Comparison of ENCODE assay signal across 8 cellular contexts in the genomic region with DNA sequence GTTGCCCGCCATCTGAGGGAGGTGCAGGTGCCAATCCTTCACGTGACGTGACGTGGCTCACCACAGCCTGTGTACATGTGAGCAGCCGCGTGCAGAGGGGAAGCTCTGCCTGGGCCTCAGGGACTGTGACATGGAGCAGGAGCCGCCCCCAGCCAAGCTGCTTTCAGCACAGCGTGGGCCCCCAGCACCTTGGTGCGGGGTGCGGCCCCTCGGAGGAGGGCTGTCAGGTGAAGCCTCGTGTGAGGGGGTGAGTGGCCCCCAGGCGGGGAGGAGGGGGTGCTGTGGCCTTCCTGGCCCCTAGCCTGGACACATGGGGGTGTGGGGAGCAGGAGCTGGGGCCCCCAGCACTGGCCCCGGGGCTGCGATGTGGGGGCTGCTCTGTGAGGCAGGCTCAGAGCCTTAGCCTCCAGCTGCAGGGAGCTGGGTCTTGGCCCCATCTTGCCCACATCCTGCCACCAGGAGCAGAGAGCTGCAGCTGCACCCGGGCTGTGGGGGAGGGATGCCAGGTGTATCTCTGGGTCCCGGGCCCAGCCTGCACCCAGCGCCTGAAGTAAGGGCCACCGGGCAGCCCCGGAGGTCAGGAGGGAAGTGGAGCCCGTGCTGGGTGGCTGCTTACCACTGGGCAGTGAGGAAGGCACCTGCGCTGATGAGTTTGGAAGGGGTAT. TPM values are rescaled to one million over a fixed set of nuclear protein-coding genes. Genes with fewer than 3 reads are reported as not detected.
DNase-seq lines count a peak whose midpoint lies in the region; ATAC-seq and TF ChIP-seq lines count a peak whose summit lies in the region.

Gene ADORA2A (plus strand): TSS at position 100 of the 665 bp plus-strand sequence. CDS start 5,806 bp downstream, outside the sequence.

- H3K36me3 Mint-ChIP-seq in activated CD8-positive, alpha-beta memory T cell treated with anti-CD3 and anti-CD28 coated beads, Interleukin-2, amount 10 ng/mL, durations not matched to agents 7 days and 5 days = peaks cover 2% of the 10 kb centered on the region
- no peaks in the 10 kb centered on the region for H3K36me3 Mint-ChIP-seq in immature natural killer cell
- peaks cover 23% of the 10 kb centered on the region for H3K36me3 Mint-ChIP-seq in stimulated activated effector memory CD8-positive, alpha-beta T cell treated with anti-CD3 and anti-CD28 coated beads, Interleukin-12 subunit alpha, Interleukin-12 subunit beta, amount 100 ng/mL, for 72 hours

- TF ChIP-seq CTCF in omental fat pad (IDR thresholded peaks at IDR 0.05) = no peak

- CTCF ChIA-PET in activated CD8-positive, alpha-beta memory T cell treated with anti-CD3 and anti-CD28 coated beads, Interleukin-2, amount 10 ng/mL, durations not matched to agents 7 days and 5 days (lab: Charles Lee) = interaction anchor here (0.9 to 8.4 kb wide), 11 partner anchors 8 to 100 kb away, joined by 3 to 102 read pairs (median 4); no protein-coding TSS in a partner anchor

- ATAC-seq in GM19351 (IDR thresholded peaks at IDR 0.05; ENCODE audit: unreplicated experiment) = peak; percentile 44
- ATAC-seq in HG03442 (IDR thresholded peaks at IDR 0.05; ENCODE audit: unreplicated experiment) = peak; percentile 37
- peak; percentile 72 for ATAC-seq in activated CD8-positive, alpha-beta memory T cell treated with anti-CD3 and anti-CD28 coated beads, Interleukin-2, amount 10 ng/mL, durations not matched to agents 7 days and 5 days
- peak; percentile 76 for ATAC-seq in stimulated activated effector memory CD8-positive, alpha-beta T cell treated with anti-CD3 and anti-CD28 coated beads, Interleukin-12 subunit alpha, Interleukin-12 subunit beta, amount 100 ng/mL, for 72 hours
- ATAC-seq in omental fat pad (ENCODE audit: low FRiP score) = no peak
- no peak for ATAC-seq in HG02884 (IDR thresholded peaks at IDR 0.05; ENCODE audit: unreplicated experiment)

- DNase-seq in activated CD8-positive, alpha-beta memory T cell treated with anti-CD3 and anti-CD28 coated beads, Interleukin-2, amount 10 ng/mL, durations not matched to agents 7 days and 5 days = peak; percentile 92
- DNase-seq in immature natural killer cell = peak; percentile 55 to 69 (median 62)
- DNase-seq in stimulated activated effector memory CD8-positive, alpha-beta T cell treated with anti-CD3 and anti-CD28 coated beads, Interleukin-12 subunit alpha, Interleukin-12 subunit beta, amount 100 ng/mL, for 72 hours (ENCODE audit: low spot score in 2 of 2) = peak; percentile 51 to 79
- DNase-seq in omental fat pad (ENCODE audit: low spot score) = no peak
- no peak for DNase-seq in NCI-H345 treated with DMSO at 0.1 percent for 48 hours (lab: John Stamatoyannopoulos, UW; ENCODE audit: unreplicated experiment)

- H3K4me1 Mint-ChIP-seq in activated CD8-positive, alpha-beta memory T cell treated with anti-CD3 and anti-CD28 coated beads, Interleukin-2, amount 10 ng/mL, durations not matched to agents 7 days and 5 days = peaks cover 68% of the 10 kb centered on the region
- H3K4me1 Mint-ChIP-seq in immature natural killer cell = peaks cover 41 to 45% of the 10 kb centered on the region in 2 donors
- peaks cover 77% of the 10 kb centered on the region for H3K4me1 Mint-ChIP-seq in stimulated activated effector memory CD8-positive, alpha-beta T cell treated with anti-CD3 and anti-CD28 coated beads, Interleukin-12 subunit alpha, Interleukin-12 subunit beta, amount 100 ng/mL, for 72 hours

- H3K9me3 Mint-ChIP-seq in activated CD8-positive, alpha-beta memory T cell treated with anti-CD3 and anti-CD28 coated beads, Interleukin-2, amount 10 ng/mL, durations not matched to agents 7 days and 5 days (ENCODE audit: low read depth) = no peaks in the 10 kb centered on the region
- H3K9me3 Mint-ChIP-seq in immature natural killer cell = no peaks in the 10 kb centered on the region
- H3K9me3 Mint-ChIP-seq in stimulated activated effector memory CD8-positive, alpha-beta T cell treated with anti-CD3 and anti-CD28 coated beads, Interleukin-12 subunit alpha, Interleukin-12 subunit beta, amount 100 ng/mL, for 72 hours = no peaks in the 10 kb centered on the region

- H3K27me3 Mint-ChIP-seq in activated CD8-positive, alpha-beta memory T cell treated with anti-CD3 and anti-CD28 coated beads, Interleukin-2, amount 10 ng/mL, durations not matched to agents 7 days and 5 days = peaks cover 4% of the 10 kb centered on the region
- peaks cover 1 to 13% (median 4%) of the 10 kb centered on the region in 3 donors for H3K27me3 Mint-ChIP-seq in immature natural killer cell (ENCODE audit: low read depth in 3 of 3)

- peak within 1 kb of the TSS; percentile 92 for H3K27ac Mint-ChIP-seq in activated CD8-positive, alpha-beta memory T cell treated with anti-CD3 and anti-CD28 coated beads, Interleukin-2, amount 10 ng/mL, durations not matched to agents 7 days and 5 days
- peak within 1 kb of the TSS; percentile 35 to 85 (median 72) for H3K27ac Mint-ChIP-seq in immature natural killer cell
- H3K27ac Mint-ChIP-seq in stimulated activated effector memory CD8-positive, alpha-beta T cell treated with anti-CD3 and anti-CD28 coated beads, Interleukin-12 subunit alpha, Interleukin-12 subunit beta, amount 100 ng/mL, for 72 hours = peak within 1 kb of the TSS; percentile 98

- H3K4me3 Mint-ChIP-seq in activated CD8-positive, alpha-beta memory T cell treated with anti-CD3 and anti-CD28 coated beads, Interleukin-2, amount 10 ng/mL, durations not matched to agents 7 days and 5 days = peak within 1 kb of the TSS; percentile 79
- H3K4me3 Mint-ChIP-seq in immature natural killer cell = peak within 1 kb of the TSS; percentile 53 to 82 (median 75)
- peak within 1 kb of the TSS; percentile 81 for H3K4me3 Mint-ChIP-seq in stimulated activated effector memory CD8-positive, alpha-beta T cell treated with anti-CD3 and anti-CD28 coated beads, Interleukin-12 subunit alpha, Interleukin-12 subunit beta, amount 100 ng/mL, for 72 hours

RNA-seq across cellular contexts. Expression of gene ADORA2A, which starts in this region (rescaled TPM):
- total RNA-seq in activated CD8-positive, alpha-beta memory T cell treated with anti-CD3 and anti-CD28 coated beads, Interleukin-2, amount 10 ng/mL, durations not matched to agents 7 days and 5 days = 10 to 100 TPM; 19.7 to 21.1 TPM
- polyA plus RNA-seq in immature natural killer cell = 1 to 10 TPM; 4.6 to 6.8 (median 5.3) TPM
- total RNA-seq in omental fat pad = 1 to 10 TPM; 1.7 to 4.5 (median 2.5) TPM

Comparison
In these comparisons a context has a peak if more than half of its experiments do, and no peak if none do; other contexts are left out.
1. ATAC-seq: peak in GM19351 (single experiment), HG03442 (single experiment), activated CD8-positive, alpha-beta memory T cell treated with anti-CD3 and anti-CD28 coated beads, Interleukin-2, amount 10 ng/mL, durations not matched to agents 7 days and 5 days (single experiment) and stimulated activated effector memory CD8-positive, alpha-beta T cell treated with anti-CD3 and anti-CD28 coated beads, Interleukin-12 subunit alpha, Interleukin-12 subunit beta, amount 100 ng/mL, for 72 hours (single experiment); none in omental fat pad (single experiment) and HG02884 (single experiment).
2. DNase-seq: peak in activated CD8-positive, alpha-beta memory T cell treated with anti-CD3 and anti-CD28 coated beads, Interleukin-2, amount 10 ng/mL, durations not matched to agents 7 days and 5 days (single experiment), immature natural killer cell (3 of 3) and stimulated activated effector memory CD8-positive, alpha-beta T cell treated with anti-CD3 and anti-CD28 coated beads, Interleukin-12 subunit alpha, Interleukin-12 subunit beta, amount 100 ng/mL, for 72 hours (2 of 2); none in omental fat pad (single experiment) and NCI-H345 treated with DMSO at 0.1 percent for 48 hours (single experiment).
3. Peak in every context shown above with its lines, with median percentiles within 50 percentile points of each other: H3K27ac Mint-ChIP-seq and H3K4me3 Mint-ChIP-seq.